Comparison of ENCODE assay signal across 2 cellular contexts in genomic region chr10:78263521-78263988, GRCh38.
TF ChIP-seq lines count a peak whose summit lies in the region.

No MANE protein-coding gene starts in this region.

TF ChIP-seq in IMR-90, 13 proteins besides CTCF, POLR2A, EP300 and RAD21 (continued from another document):
- TF ChIP-seq, protein P1, sequence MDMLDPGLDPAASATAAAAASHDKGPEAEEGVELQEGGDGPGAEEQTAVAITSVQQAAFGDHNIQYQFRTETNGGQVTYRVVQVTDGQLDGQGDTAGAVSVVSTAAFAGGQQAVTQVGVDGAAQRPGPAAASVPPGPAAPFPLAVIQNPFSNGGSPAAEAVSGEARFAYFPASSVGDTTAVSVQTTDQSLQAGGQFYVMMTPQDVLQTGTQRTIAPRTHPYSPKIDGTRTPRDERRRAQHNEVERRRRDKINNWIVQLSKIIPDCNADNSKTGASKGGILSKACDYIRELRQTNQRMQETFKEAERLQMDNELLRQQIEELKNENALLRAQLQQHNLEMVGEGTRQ (IDR thresholded peaks at IDR 0.05; ENCODE audit: low read depth, low read length): no peak
- TF ChIP-seq RCOR1 (IDR thresholded peaks at IDR 0.05; ENCODE audit: insufficient replicate concordance, low read length) (no peak), MAZ (IDR thresholded peaks at IDR 0.05; ENCODE audit: borderline replicate concordance, low read depth, low read length) (peak; percentile 64; the same call in 1 of the 2 replicates), BHLHE40 (IDR thresholded peaks at IDR 0.05; ENCODE audit: low read depth, low read length) (0 out of 2 replicates have a peak, but pooled peaks have one; percentile 10), CHD1 (IDR thresholded peaks at IDR 0.05; ENCODE audit: low read depth, low read length) (no peak), CEBPB (IDR thresholded peaks at IDR 0.05; ENCODE audit: low read depth, low read length) (peak; percentile 41; the same call in 1 of the 2 replicates), NFE2L2 (IDR thresholded peaks at IDR 0.05; ENCODE audit: low read depth, low read length) (peak; percentile 65), MAFK (IDR thresholded peaks at IDR 0.05; ENCODE audit: low read depth, low read length) (no peak), MXI1 (IDR thresholded peaks at IDR 0.05; ENCODE audit: borderline replicate concordance, low read depth, low read length) (peak; percentile 57; the same call in 1 of the 2 replicates), RFX5 (IDR thresholded peaks at IDR 0.05; ENCODE audit: low read depth, low read length) (no peak)
- TF ChIP-seq, protein P2, sequence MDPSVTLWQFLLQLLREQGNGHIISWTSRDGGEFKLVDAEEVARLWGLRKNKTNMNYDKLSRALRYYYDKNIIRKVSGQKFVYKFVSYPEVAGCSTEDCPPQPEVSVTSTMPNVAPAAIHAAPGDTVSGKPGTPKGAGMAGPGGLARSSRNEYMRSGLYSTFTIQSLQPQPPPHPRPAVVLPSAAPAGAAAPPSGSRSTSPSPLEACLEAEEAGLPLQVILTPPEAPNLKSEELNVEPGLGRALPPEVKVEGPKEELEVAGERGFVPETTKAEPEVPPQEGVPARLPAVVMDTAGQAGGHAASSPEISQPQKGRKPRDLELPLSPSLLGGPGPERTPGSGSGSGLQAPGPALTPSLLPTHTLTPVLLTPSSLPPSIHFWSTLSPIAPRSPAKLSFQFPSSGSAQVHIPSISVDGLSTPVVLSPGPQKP (IDR thresholded peaks at IDR 0.05; ENCODE audit: borderline replicate concordance, low read depth, low read length): no peak

TF ChIP-seq in neural cell, 6 proteins besides CTCF, POLR2A, EP300 and RAD21 (continued from another document):
- TF ChIP-seq, protein P3, sequence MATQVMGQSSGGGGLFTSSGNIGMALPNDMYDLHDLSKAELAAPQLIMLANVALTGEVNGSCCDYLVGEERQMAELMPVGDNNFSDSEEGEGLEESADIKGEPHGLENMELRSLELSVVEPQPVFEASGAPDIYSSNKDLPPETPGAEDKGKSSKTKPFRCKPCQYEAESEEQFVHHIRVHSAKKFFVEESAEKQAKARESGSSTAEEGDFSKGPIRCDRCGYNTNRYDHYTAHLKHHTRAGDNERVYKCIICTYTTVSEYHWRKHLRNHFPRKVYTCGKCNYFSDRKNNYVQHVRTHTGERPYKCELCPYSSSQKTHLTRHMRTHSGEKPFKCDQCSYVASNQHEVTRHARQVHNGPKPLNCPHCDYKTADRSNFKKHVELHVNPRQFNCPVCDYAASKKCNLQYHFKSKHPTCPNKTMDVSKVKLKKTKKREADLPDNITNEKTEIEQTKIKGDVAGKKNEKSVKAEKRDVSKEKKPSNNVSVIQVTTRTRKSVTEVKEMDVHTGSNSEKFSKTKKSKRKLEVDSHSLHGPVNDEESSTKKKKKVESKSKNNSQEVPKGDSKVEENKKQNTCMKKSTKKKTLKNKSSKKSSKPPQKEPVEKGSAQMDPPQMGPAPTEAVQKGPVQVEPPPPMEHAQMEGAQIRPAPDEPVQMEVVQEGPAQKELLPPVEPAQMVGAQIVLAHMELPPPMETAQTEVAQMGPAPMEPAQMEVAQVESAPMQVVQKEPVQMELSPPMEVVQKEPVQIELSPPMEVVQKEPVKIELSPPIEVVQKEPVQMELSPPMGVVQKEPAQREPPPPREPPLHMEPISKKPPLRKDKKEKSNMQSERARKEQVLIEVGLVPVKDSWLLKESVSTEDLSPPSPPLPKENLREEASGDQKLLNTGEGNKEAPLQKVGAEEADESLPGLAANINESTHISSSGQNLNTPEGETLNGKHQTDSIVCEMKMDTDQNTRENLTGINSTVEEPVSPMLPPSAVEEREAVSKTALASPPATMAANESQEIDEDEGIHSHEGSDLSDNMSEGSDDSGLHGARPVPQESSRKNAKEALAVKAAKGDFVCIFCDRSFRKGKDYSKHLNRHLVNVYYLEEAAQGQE (IDR thresholded peaks at IDR 0.05; ENCODE audit: borderline replicate concordance): no peak
- TF ChIP-seq POLR2AphosphoS5 (IDR thresholded peaks at IDR 0.05) (no peak), SMC3 (conservative IDR thresholded peaks at IDR 0.05; ENCODE audit: poor library complexity) (no peak), TAF1 (IDR thresholded peaks at IDR 0.05; ENCODE audit: low read depth) (no peak)
